25 cellular contexts compared by ENCODE assay signal in the genomic region with DNA sequence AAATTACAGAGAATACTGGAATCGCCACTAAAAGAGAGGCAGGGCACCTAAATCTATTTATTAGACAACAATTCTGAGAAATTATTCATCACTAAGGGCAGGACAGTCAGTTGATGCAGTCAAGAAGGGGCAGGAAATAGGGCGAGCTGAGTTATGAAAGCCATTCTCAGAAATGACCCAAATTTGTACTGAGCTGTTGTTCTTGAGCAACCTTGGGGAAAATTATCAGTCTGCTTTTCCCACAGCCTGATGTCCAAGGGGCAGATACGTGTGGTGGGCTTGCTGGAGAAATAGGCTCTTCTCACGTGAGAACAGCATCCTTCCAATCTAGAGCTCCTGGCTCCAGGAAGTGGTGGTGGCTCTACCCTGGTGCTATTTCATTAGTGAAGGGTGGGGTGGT. TPM values are rescaled to one million over a fixed set of nuclear protein-coding genes. Genes with fewer than 3 reads are reported as not detected.
DNase-seq lines count a peak whose midpoint lies in the region; ATAC-seq and TF ChIP-seq lines count a peak whose summit lies in the region.
"Had no signal": no experiment of that assay in that cellular context is flagged by ENCODE, and none has a peak within 500 bp of the region (broad histone marks: within the 10 kb centered on the region; RNA-seq: fewer than 3 reads in every experiment).

No MANE protein-coding gene starts in this region.

- H3K9me3 ChIP-seq in esophagus muscularis mucosa, result no peaks in the 10 kb centered on the region
- no peaks in the 10 kb centered on the region for H3K9me3 ChIP-seq in tibial nerve
- H3K9me3 ChIP-seq: colonic mucosa, vagina had no signal

- DNase-seq in Right ventricle myocardium inferior (ENCODE audit: missing footprints), result no peak
- DNase-seq in cardiac septum (ENCODE audit: low spot score), result no peak
- no peak for DNase-seq in esophagus muscularis mucosa (ENCODE audit: extremely low spot score)
- no peak for DNase-seq in mesothelial cell of epicardium (ENCODE audit: low spot score in 2 of 2, unreplicated experiment in 2 of 2)
- no peak for DNase-seq in tibial nerve (ENCODE audit: low spot score in 2 of 2)
- no peak for DNase-seq in Calu3
- DNase-seq in DMS53 (lab: John Stamatoyannopoulos, UW), result no peak
- DNase-seq: activated CD8-positive, alpha-beta memory T cell treated with anti-CD3 and anti-CD28 coated beads for 24 hours; activated naive CD4-positive, alpha-beta T cell treated with anti-CD3 and anti-CD28 coated beads, Interleukin-2, amount 50 U/mL, for 16 hours; colonic mucosa; islet precursor cell; NCI-H1417; NCI-H510A treated with DMSO at 0.1 percent for 48 hours; nephron progenitor cell; posterior cingulate gyrus; RPMI8226; stimulated activated CD4-positive, alpha-beta T cell treated with anti-CD3 and anti-CD28 coated beads, Interleukin-2, amount 100 ng/mL, for 48 hours; stimulated activated naive CD8-positive, alpha-beta T cell treated with anti-CD3 and anti-CD28 coated beads, Interleukin-15, Interleukin-2, amounts not matched to agents 100 U/mL and 50 U/mL, for 24 hours; T1000 had no signal

- 78% methylated on average over 4 of the region's 4 CpGs for WGBS in esophagus muscularis mucosa
- WGBS in tibial nerve, 2 donors, result 56 to 76% methylated on average over 4 of the region's 4 CpGs

- peaks cover 0 to 8% (median 0%) of the 10 kb centered on the region in 4 donors for H3K36me3 ChIP-seq in esophagus muscularis mucosa
- no peaks in the 10 kb centered on the region for H3K36me3 ChIP-seq in tibial nerve
- H3K36me3 ChIP-seq: BLaER1 treated with 17β-estradiol and CSF1 and Interleukin-3, amounts not matched to agents 10 nM and 100 nM; colonic mucosa had no signal

- H3K4me3 Mint-ChIP-seq in mesothelial cell of epicardium (no peak overlapping the region), Calu3 (ENCODE audit: low read depth, unreplicated experiment) (no peak overlapping the region)
- H3K4me3 Mint-ChIP-seq: nephron progenitor cell had no signal

- peaks cover 4% of the 10 kb centered on the region for H3K9me3 Mint-ChIP-seq in mesothelial cell of epicardium
- no peaks in the 10 kb centered on the region for H3K9me3 Mint-ChIP-seq in Calu3 (ENCODE audit: low read depth, unreplicated experiment)

- CTCF ChIA-PET in Calu3 (lab: Charles Lee), result no interaction called here

- H3K27me3 ChIP-seq in esophagus muscularis mucosa, result no peaks in the 10 kb centered on the region
- H3K27me3 ChIP-seq in tibial nerve, result no peaks in the 10 kb centered on the region
- H3K27me3 ChIP-seq: BLaER1 treated with 17β-estradiol and CSF1 and Interleukin-3, amounts not matched to agents 10 nM and 100 nM; colonic mucosa; vagina had no signal

- BruUV-seq in Calu3 (replicated peaks; lab: Mats Ljungman, UMichigan), result no TSS peak

- no peak overlapping the region for H3K4me3 ChIP-seq in esophagus muscularis mucosa
- no peak overlapping the region for H3K4me3 ChIP-seq in tibial nerve
- H3K4me3 ChIP-seq: BLaER1 treated with 17β-estradiol and CSF1 and Interleukin-3, amounts not matched to agents 10 nM and 100 nM; colonic mucosa; skin epidermis; vagina had no signal

- ATAC-seq in Right ventricle myocardium inferior, result peak; percentile 50
- ATAC-seq in HG02678 (IDR thresholded peaks at IDR 0.05; ENCODE audit: unreplicated experiment), result no peak
- ATAC-seq: HepG2; stimulated activated naive CD8-positive, alpha-beta T cell treated with anti-CD3 and anti-CD28 coated beads, Interleukin-15, Interleukin-2, amounts not matched to agents 100 U/mL and 50 U/mL, for 24 hours had no signal

- H3K27ac ChIP-seq in esophagus muscularis mucosa (replicated peaks in 1 of 4) (peak overlapping the region; percentile 20 to 77 (median 57)), tibial nerve (peak overlapping the region in 2 of 4 donors; percentile 74 to 80)
- H3K27ac ChIP-seq: colonic mucosa, vagina had no signal

- TF ChIP-seq POLR2A in esophagus muscularis mucosa (IDR thresholded peaks at IDR 0.05; ENCODE audit: low read depth), result no peak
- TF ChIP-seq POLR2A in tibial nerve (IDR thresholded peaks at IDR 0.05), result no peak

- peaks cover 6% of the 10 kb centered on the region for H3K36me3 Mint-ChIP-seq in mesothelial cell of epicardium
- no peaks in the 10 kb centered on the region for H3K36me3 Mint-ChIP-seq in Calu3 (ENCODE audit: insufficient read depth, unreplicated experiment)

- intact Hi-C loops in Right ventricle myocardium inferior (cut with DNase I), result no loop called here
- intact Hi-C loops in cardiac septum (cut with DNase I), result no loop called here
- intact Hi-C loops in esophagus muscularis mucosa (cut with DNase I), result no loop called here
- intact Hi-C loops in Calu3 (cut with micrococcal nuclease; ENCODE audit: unreplicated experiment), result no loop called here

- H3K4me1 Mint-ChIP-seq in mesothelial cell of epicardium (peaks cover 45% of the 10 kb centered on the region), Calu3 (ENCODE audit: low read depth, unreplicated experiment) (no peaks in the 10 kb centered on the region)

- H3K27me3 Mint-ChIP-seq in mesothelial cell of epicardium (ENCODE audit: low read depth) (no peaks in the 10 kb centered on the region), Calu3 (ENCODE audit: unreplicated experiment) (no peaks in the 10 kb centered on the region)

- H3K4me1 ChIP-seq in esophagus muscularis mucosa, result peaks cover 16 to 84% (median 72%) of the 10 kb centered on the region in 4 donors
- H3K4me1 ChIP-seq in tibial nerve, result peaks cover 0 to 64% (median 26%) of the 10 kb centered on the region in 4 donors
- H3K4me1 ChIP-seq: colonic mucosa had no signal

- TF ChIP-seq EP300 in esophagus muscularis mucosa (IDR thresholded peaks at IDR 0.05) (peak; percentile 38), tibial nerve (IDR thresholded peaks at IDR 0.05) (peak; percentile 44 to 46)

- TF ChIP-seq CTCF in esophagus muscularis mucosa (IDR thresholded peaks at IDR 0.05), result no peak
- no peak for TF ChIP-seq CTCF in mesothelial cell of epicardium (IDR thresholded peaks at IDR 0.05; ENCODE audit: unreplicated experiment)
- no peak for TF ChIP-seq CTCF in tibial nerve (IDR thresholded peaks at IDR 0.05)
- no peak for TF ChIP-seq CTCF in Calu3 (IDR thresholded peaks at IDR 0.05; ENCODE audit: unreplicated experiment)

- H3K27ac Mint-ChIP-seq in mesothelial cell of epicardium (peak overlapping the region; percentile 66), Calu3 (ENCODE audit: unreplicated experiment) (no peak overlapping the region)
- H3K27ac Mint-ChIP-seq: nephron progenitor cell had no signal

RNA-seq across cellular contexts. Expression of a gene that starts 38.6 kb away (rescaled TPM):
- 8.0 TPM for total RNA-seq in Right ventricle myocardium inferior
- total RNA-seq in cardiac septum, result 6.7 TPM
- total RNA-seq in esophagus muscularis mucosa, result 100 to 1,000 TPM; 135 to 198 (median 168) TPM
- total RNA-seq in mesothelial cell of epicardium, result 35.0 to 36.5 TPM (median 35.8 TPM) in 3 replicates
- total RNA-seq in tibial nerve, result 10 to 100 TPM; 34.1 to 57.0 (median 46.9) TPM
- total RNA-seq in Calu3 (2022), result 0.86 and 1.3 TPM in 2 replicates

RNA-seq across cellular contexts. Expression of a gene that starts 49.1 kb away (rescaled TPM):
- total RNA-seq in Right ventricle myocardium inferior (not detected), cardiac septum (0.75 TPM), esophagus muscularis mucosa (10 to 100 TPM; 11.8 to 39.5 (median 18.7) TPM), mesothelial cell of epicardium (0.69 TPM in 1 of 3 replicates, not detected in the others), tibial nerve (1 to 10 TPM; 2.5 to 9.9 (median 6.7) TPM), Calu3 (2022) (not detected in 2 replicates)
- total RNA-seq: A673, HepG2 had no signal
